ENCODE assay signal across 1 cellular context in the genomic region with DNA sequence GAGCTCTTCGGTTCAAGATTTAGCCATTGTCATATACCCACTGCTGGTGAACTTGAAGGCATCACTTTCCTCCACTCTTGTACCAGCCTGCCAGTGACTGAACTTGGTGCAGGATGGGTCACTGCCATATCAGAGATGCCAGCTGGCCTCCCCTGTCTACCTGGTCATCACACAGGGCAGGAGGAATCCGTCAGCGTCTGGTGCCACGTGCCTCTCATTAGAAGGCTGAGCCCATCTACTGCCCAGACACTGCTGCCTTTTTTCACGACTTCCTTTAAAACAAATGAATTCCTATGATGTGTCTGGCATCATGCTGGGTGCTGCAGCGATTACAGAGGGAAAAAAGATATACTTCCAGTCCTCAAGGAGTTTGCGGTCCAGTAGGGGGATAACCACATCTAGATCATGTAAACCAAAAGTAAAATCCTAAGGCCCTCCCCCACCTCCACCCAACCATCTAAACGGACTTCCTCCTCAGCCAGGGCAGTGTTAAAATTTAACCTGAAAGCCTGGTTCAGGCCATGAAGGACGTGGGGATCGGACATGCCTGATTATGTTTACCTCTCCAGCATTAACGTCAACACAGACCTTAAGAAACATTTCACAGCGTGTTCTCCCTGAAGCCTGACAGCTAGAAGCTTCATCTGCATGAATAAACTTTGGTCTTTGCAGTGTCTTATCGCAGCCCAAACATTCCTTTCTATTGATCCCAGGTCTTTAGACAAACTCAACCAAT.
TF ChIP-seq lines count a peak whose summit lies in the region.

No MANE protein-coding gene starts in this region.

TF ChIP-seq in GM23338, 12 proteins besides CTCF, POLR2A, EP300 and RAD21 (continued from another document):
- TF ChIP-seq ZNF462 (CRISPR knock-in tag; IDR thresholded peaks at IDR 0.05) (no peak), JUNB (IDR thresholded peaks at IDR 0.05; ENCODE audit: unreplicated experiment) (no peak), EZH2phosphoT487 (IDR thresholded peaks at IDR 0.05; ENCODE audit: unreplicated experiment) (no peak), STAT1 (IDR thresholded peaks at IDR 0.05; ENCODE audit: unreplicated experiment) (no peak), POLR2AphosphoS5 (IDR thresholded peaks at IDR 0.05; ENCODE audit: low read depth) (no peak), NANOG (IDR thresholded peaks at IDR 0.05; ENCODE audit: borderline replicate concordance) (no peak), ZNF114 (CRISPR knock-in tag; IDR thresholded peaks at IDR 0.05) (no peak), EZH2 (IDR thresholded peaks at IDR 0.05; ENCODE audit: low read depth, unreplicated experiment) (no peak), CREB1 (CRISPR knock-in tag; IDR thresholded peaks at IDR 0.05; ENCODE audit: low read depth) (no peak)
- TF ChIP-seq, protein P1, sequence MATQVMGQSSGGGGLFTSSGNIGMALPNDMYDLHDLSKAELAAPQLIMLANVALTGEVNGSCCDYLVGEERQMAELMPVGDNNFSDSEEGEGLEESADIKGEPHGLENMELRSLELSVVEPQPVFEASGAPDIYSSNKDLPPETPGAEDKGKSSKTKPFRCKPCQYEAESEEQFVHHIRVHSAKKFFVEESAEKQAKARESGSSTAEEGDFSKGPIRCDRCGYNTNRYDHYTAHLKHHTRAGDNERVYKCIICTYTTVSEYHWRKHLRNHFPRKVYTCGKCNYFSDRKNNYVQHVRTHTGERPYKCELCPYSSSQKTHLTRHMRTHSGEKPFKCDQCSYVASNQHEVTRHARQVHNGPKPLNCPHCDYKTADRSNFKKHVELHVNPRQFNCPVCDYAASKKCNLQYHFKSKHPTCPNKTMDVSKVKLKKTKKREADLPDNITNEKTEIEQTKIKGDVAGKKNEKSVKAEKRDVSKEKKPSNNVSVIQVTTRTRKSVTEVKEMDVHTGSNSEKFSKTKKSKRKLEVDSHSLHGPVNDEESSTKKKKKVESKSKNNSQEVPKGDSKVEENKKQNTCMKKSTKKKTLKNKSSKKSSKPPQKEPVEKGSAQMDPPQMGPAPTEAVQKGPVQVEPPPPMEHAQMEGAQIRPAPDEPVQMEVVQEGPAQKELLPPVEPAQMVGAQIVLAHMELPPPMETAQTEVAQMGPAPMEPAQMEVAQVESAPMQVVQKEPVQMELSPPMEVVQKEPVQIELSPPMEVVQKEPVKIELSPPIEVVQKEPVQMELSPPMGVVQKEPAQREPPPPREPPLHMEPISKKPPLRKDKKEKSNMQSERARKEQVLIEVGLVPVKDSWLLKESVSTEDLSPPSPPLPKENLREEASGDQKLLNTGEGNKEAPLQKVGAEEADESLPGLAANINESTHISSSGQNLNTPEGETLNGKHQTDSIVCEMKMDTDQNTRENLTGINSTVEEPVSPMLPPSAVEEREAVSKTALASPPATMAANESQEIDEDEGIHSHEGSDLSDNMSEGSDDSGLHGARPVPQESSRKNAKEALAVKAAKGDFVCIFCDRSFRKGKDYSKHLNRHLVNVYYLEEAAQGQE (IDR thresholded peaks at IDR 0.05; ENCODE audit: unreplicated experiment), result no peak
